ENCODE assay signal across 1 cellular context in the genomic region with DNA sequence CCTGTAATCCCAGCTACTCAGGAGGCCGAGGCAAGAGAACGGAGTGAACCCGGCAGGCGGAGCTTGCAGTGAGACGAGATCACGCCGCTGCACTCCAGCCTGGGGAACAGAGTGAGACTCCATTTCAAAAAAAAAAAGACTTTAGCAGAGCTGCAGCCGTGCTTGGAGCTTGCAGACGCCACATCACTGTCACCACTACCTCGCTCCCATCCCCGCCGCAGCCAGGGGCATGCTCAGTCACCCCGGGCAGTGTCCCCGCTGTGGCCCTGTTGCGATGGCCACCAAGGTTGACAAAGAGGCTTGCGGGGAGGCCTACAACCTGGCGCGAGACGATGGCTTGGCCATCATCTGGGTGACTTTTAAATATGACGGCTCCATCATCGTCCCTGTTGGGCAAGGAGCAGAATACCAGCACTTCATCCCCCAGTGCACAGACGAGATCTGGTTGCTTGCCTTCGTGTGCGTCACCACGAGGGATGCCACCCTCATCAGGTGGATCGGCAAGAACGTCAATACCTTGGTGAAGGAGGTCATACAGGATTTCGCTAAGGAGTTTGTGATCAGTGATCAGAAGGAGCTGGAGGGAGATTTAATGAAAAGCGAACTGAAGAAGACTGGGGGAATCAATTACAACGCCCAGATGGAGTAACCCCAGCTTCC.
TF ChIP-seq lines count a peak whose summit lies in the region.

No MANE protein-coding gene starts in this region.

TF ChIP-seq in WTC11, 78 proteins besides CTCF, POLR2A, EP300 and RAD21 (continued from another document):
- TF ChIP-seq, protein P1, sequence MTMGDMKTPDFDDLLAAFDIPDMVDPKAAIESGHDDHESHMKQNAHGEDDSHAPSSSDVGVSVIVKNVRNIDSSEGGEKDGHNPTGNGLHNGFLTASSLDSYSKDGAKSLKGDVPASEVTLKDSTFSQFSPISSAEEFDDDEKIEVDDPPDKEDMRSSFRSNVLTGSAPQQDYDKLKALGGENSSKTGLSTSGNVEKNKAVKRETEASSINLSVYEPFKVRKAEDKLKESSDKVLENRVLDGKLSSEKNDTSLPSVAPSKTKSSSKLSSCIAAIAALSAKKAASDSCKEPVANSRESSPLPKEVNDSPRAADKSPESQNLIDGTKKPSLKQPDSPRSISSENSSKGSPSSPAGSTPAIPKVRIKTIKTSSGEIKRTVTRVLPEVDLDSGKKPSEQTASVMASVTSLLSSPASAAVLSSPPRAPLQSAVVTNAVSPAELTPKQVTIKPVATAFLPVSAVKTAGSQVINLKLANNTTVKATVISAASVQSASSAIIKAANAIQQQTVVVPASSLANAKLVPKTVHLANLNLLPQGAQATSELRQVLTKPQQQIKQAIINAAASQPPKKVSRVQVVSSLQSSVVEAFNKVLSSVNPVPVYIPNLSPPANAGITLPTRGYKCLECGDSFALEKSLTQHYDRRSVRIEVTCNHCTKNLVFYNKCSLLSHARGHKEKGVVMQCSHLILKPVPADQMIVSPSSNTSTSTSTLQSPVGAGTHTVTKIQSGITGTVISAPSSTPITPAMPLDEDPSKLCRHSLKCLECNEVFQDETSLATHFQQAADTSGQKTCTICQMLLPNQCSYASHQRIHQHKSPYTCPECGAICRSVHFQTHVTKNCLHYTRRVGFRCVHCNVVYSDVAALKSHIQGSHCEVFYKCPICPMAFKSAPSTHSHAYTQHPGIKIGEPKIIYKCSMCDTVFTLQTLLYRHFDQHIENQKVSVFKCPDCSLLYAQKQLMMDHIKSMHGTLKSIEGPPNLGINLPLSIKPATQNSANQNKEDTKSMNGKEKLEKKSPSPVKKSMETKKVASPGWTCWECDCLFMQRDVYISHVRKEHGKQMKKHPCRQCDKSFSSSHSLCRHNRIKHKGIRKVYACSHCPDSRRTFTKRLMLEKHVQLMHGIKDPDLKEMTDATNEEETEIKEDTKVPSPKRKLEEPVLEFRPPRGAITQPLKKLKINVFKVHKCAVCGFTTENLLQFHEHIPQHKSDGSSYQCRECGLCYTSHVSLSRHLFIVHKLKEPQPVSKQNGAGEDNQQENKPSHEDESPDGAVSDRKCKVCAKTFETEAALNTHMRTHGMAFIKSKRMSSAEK (CRISPR knock-in tag; IDR thresholded peaks at IDR 0.05; ENCODE audit: borderline replicate concordance) = no peak
- no peak for TF ChIP-seq RORB (CRISPR knock-in tag; IDR thresholded peaks at IDR 0.05)
- TF ChIP-seq NFYB (CRISPR knock-in tag; conservative IDR thresholded peaks at IDR 0.05; ENCODE audit: low read depth) = no peak
- TF ChIP-seq ZNF423 (CRISPR knock-in tag; IDR thresholded peaks at IDR 0.05) = no peak
- TF ChIP-seq SOX15 (CRISPR knock-in tag; IDR thresholded peaks at IDR 0.05) = no peak
- no peak for TF ChIP-seq FOXJ3 (CRISPR knock-in tag; IDR thresholded peaks at IDR 0.05; ENCODE audit: borderline replicate concordance)
